ENCODE assay signal across 8 cellular contexts in the genomic region with DNA sequence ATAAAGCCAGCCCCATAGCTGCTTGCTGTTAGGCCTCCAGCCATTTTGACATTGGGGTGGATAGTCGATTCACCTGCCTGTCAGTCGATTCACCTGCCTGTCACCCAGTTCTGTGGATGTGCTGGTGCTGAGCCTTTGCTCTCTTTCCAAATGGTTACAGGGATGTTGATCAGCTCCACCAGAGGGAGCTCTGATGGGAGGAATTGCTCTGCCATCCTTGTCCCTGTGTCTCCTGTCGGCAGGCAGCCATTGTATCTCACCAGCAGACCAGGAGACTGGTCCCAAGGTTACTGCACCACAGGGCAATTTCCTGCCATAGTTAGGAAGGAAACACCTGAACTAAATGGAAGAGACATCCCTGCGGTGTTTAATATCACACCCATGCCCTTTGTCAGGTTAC. TPM values are rescaled to one million over a fixed set of nuclear protein-coding genes. Genes with fewer than 3 reads are reported as not detected.
DNase-seq lines count a peak whose midpoint lies in the region; ATAC-seq, FAIRE-seq and TF ChIP-seq lines count a peak whose summit lies in the region.

No MANE protein-coding gene starts in this region.

- H3K36me3 Mint-ChIP-seq in naive thymus-derived CD8-positive, alpha-beta T cell, result no peaks in the 10 kb centered on the region

- H3K4me3 Mint-ChIP-seq in naive thymus-derived CD8-positive, alpha-beta T cell, result peak overlapping the region in 3 of 10 donors; percentile 35 to 66 (median 55)

- H3K79me2 ChIP-seq in mammary epithelial cell (ENCODE audit: insufficient read depth, low read length), result no peaks in the 10 kb centered on the region

- no peak overlapping the region for H3K4me3 ChIP-seq in A549
- no peak overlapping the region for H3K4me3 ChIP-seq in mammary epithelial cell (replicated peaks in 1 of 3; ENCODE audit: insufficient read depth in 1 of 3, low read depth in 2 of 3, low read length in 3 of 3)

- peaks cover 2% of the 10 kb centered on the region for H3K36me3 ChIP-seq in mammary epithelial cell (ENCODE audit: insufficient read depth, low read length)

- H3K9me3 ChIP-seq in A549 (no peaks in the 10 kb centered on the region), mammary epithelial cell (replicated peaks; ENCODE audit: insufficient read depth, low read length) (no peaks in the 10 kb centered on the region)

- TF ChIP-seq EP300 in A549 (IDR thresholded peaks at IDR 0.05), result no peak

- H2AFZ ChIP-seq in mammary epithelial cell (ENCODE audit: low read depth, low read length), result no peak overlapping the region

- H3K27ac ChIP-seq in A549, result no peak overlapping the region
- H3K27ac ChIP-seq in mammary epithelial cell (ENCODE audit: insufficient read depth, low read depth, low read length), result no peak overlapping the region

- CTCF ChIA-PET in A549 (lab: Yijun Ruan, JAX) (interaction anchor here (1.0 to 12.3 kb wide), 7 partner anchors 14 to 470 kb away, joined by 4 to 161 read pairs (median 11); a partner anchor contains a TSS), mammary epithelial cell (lab: Charles Lee; ENCODE audit: low non-redundant PET) (interaction anchor here (0.6 to 0.7 kb wide), 2 partner anchors 15 to 57 kb away, joined by 3 read pairs; no protein-coding TSS in a partner anchor)

- H4K20me1 ChIP-seq in mammary epithelial cell (ENCODE audit: insufficient read depth, low read length), result no peaks in the 10 kb centered on the region

- BruUV-seq in mammary epithelial cell (replicated peaks; lab: Mats Ljungman, UMichigan), result no TSS peak

- no peak overlapping the region for H3K9ac ChIP-seq in mammary epithelial cell (ENCODE audit: insufficient read depth, low read length)

- TF ChIP-seq POLR2A in A549 (IDR thresholded peaks at IDR 0.05; ENCODE audit: low read length), result no peak

- 37% methylated on average over 4 of the region's 4 CpGs for WGBS in A549 (ENCODE audit: missing lambda C conversion rate)
- WGBS in mammary epithelial cell (ENCODE audit: low coverage, missing lambda C conversion rate), result 81% methylated on average over 4 of the region's 4 CpGs

- POLR2A ChIA-PET in A549 (lab: Yijun Ruan, JAX), result no interaction called here
- POLR2A ChIA-PET in naive thymus-derived CD8-positive, alpha-beta T cell (lab: Charles Lee), result no interaction called here

- no peaks in the 10 kb centered on the region for H3K9me3 Mint-ChIP-seq in naive thymus-derived CD8-positive, alpha-beta T cell

- TF ChIP-seq CTCF in A549 (IDR thresholded peaks at IDR 0.05) (peak; percentile 37; the same call in 2 of the 3 replicates), mammary epithelial cell (conservative IDR thresholded peaks at IDR 0.05 in 1 of 2, IDR thresholded peaks at IDR 0.05 in 1 of 2; ENCODE audit: extremely low read depth in 1 of 2, insufficient read depth in 1 of 2, low read depth in 1 of 2, low read length in 2 of 2) (peak; percentile 20 to 70)

- peak; percentile 78 to 93 for ATAC-seq in A549
- ATAC-seq in GM18519 (IDR thresholded peaks at IDR 0.05; ENCODE audit: low FRiP score, unreplicated experiment), result no peak
- ATAC-seq in naive thymus-derived CD8-positive, alpha-beta T cell, result no peak

- in situ Hi-C loops in mammary epithelial cell (cut with MboI; ENCODE audit: low sequenced_read_pairs in 2 of 2), result loop anchor here in 1 of 2 donors (5.0 kb wide), 1 partner anchor 34 kb away; a partner anchor contains a TSS

- dilution Hi-C loops in mammary epithelial cell (cut with HindIII; ENCODE audit: low sequenced_read_pairs), result no loop called here

- no peaks in the 10 kb centered on the region for H3K4me1 ChIP-seq in A549
- H3K4me1 ChIP-seq in mammary epithelial cell (ENCODE audit: insufficient read depth, low read length), result peaks cover 8% of the 10 kb centered on the region

- no peaks in the 10 kb centered on the region for H3K27me3 ChIP-seq in mammary epithelial cell (ENCODE audit: insufficient read depth, low read length)

- intact Hi-C loops in mammary epithelial cell (cut with micrococcal nuclease), result loop anchor here (1.0 to 5.0 kb wide), 3 partner anchors 78 to 476 kb away; no protein-coding TSS in a partner anchor

- DNase-seq in A549 (ENCODE audit: low read depth in 1 of 2, low spot score in 1 of 2) (peak; percentile 48 to 50), ELR (ENCODE audit: low read depth) (peak; percentile 58), NCI-H2227 (lab: John Stamatoyannopoulos, UW; ENCODE audit: unreplicated experiment) (peak; percentile 42), mammary epithelial cell (peak; percentile 21), medulla oblongata (ENCODE audit: extremely low spot score) (peak; percentile 75), NCI-H2171 (lab: John Stamatoyannopoulos, UW) (no peak)
- DNase-seq in naive thymus-derived CD8-positive, alpha-beta T cell, result no peak

- H3K4me2 ChIP-seq in A549, result no peak overlapping the region
- H3K4me2 ChIP-seq in mammary epithelial cell (ENCODE audit: insufficient read depth, low read depth, low read length), result no peak overlapping the region

- H3K27me3 Mint-ChIP-seq in naive thymus-derived CD8-positive, alpha-beta T cell, result peaks cover 0 to 2% (median 0%) of the 10 kb centered on the region in 5 donors

- no peak for FAIRE-seq in A549 (lab: Jason Lieb, UNC)

- H3K27ac Mint-ChIP-seq in naive thymus-derived CD8-positive, alpha-beta T cell, result peak overlapping the region in 4 of 10 donors; percentile 7 to 91 (median 18)

- peaks cover 12 to 48% (median 20%) of the 10 kb centered on the region in 4 donors for H3K4me1 Mint-ChIP-seq in naive thymus-derived CD8-positive, alpha-beta T cell

- peak in 1 of 2 experiments; percentile 37; a peak in 3 of 5 replicates for TF ChIP-seq RAD21 in A549 (conservative IDR thresholded peaks at IDR 0.05 in 1 of 2, IDR thresholded peaks at IDR 0.05 in 1 of 2)

TF ChIP-seq in A549, 52 proteins besides CTCF, POLR2A, EP300 and RAD21:
- TF ChIP-seq SMC3 (IDR thresholded peaks at IDR 0.05), result 0 out of 3 replicates have a peak, but pooled peaks have one; percentile 28
- no peak for TF ChIP-seq KDM1A (IDR thresholded peaks at IDR 0.05; ENCODE audit: low read depth)

RNA-seq across cellular contexts. Expression of a gene that starts 6.1 kb away (rescaled TPM):
- polyA plus RNA-seq in A549 (2011; rRNA removed) (not detected in 2 replicates), A549 (2017; fragmentation: RNase III; extraction: RNeasy Plus Mini Kit Qiagen cat#74134 plus additional on column Dnase treatment) (not detected in 3 replicates), mammary epithelial cell (not detected)
- polyA plus RNA-seq in A549 (2012; cell fraction: cytosol; rRNA removed), result not detected in 2 replicates
- polyA plus RNA-seq in A549 (2012; cell fraction: nucleus; rRNA removed), result not detected in 2 replicates
- not detected in 2 replicates for polyA minus RNA-seq in A549 (2011; rRNA and poly(A)+ RNA removed)
- total RNA-seq in mammary epithelial cell, result not detected
- not detected for polyA minus RNA-seq in mammary epithelial cell
- total RNA-seq in naive thymus-derived CD8-positive, alpha-beta T cell, result 1 to 10 TPM; 5.7 to 5.9 TPM
- under 1 TPM in 2 of 3 donors, not detected in 1; 0.30 to 0.44 TPM for polyA plus RNA-seq in naive thymus-derived CD8-positive, alpha-beta T cell

RNA-seq across cellular contexts. Expression of a gene that starts 34.7 kb away (rescaled TPM):
- 0.97 and 2.2 TPM in 2 replicates for polyA plus RNA-seq in A549 (2011; rRNA removed)
- 1.1 and 1.9 TPM in 2 replicates for polyA plus RNA-seq in A549 (2012; cell fraction: cytosol; rRNA removed)
- 2.3 and 3.0 TPM in 2 replicates for polyA plus RNA-seq in A549 (2012; cell fraction: nucleus; rRNA removed)
- polyA plus RNA-seq in A549 (2017; fragmentation: RNase III; extraction: RNeasy Plus Mini Kit Qiagen cat#74134 plus additional on column Dnase treatment), result 3.0 to 3.3 TPM (median 3.1 TPM) in 3 replicates
- 4.6 and 5.8 TPM in 2 replicates for polyA minus RNA-seq in A549 (2011; rRNA and poly(A)+ RNA removed)
- total RNA-seq in mammary epithelial cell, result 10 to 100 TPM; 10.4 to 11.5 TPM
- polyA plus RNA-seq in mammary epithelial cell, result 2.1 TPM
- 25.1 TPM for polyA minus RNA-seq in mammary epithelial cell
- total RNA-seq in naive thymus-derived CD8-positive, alpha-beta T cell, result 1 to 10 TPM; 3.3 to 3.5 TPM
- polyA plus RNA-seq in naive thymus-derived CD8-positive, alpha-beta T cell, result under 1 TPM; 0.02 to 0.64 (median 0.14) TPM

Comparison
In these comparisons a context has a peak if more than half of its experiments do, and no peak if none do; other contexts are left out.
1. ATAC-seq: peak in A549 (2 of 2); none in GM18519 (single experiment) and naive thymus-derived CD8-positive, alpha-beta T cell (0 of 2).
2. DNase-seq: peak in A549 (2 of 2), ELR (single experiment), NCI-H2227 (single experiment), mammary epithelial cell (single experiment) and medulla oblongata (single experiment); none in naive thymus-derived CD8-positive, alpha-beta T cell (0 of 10) and NCI-H2171 (single experiment).